ENCODE assay signal across 15 cellular contexts in the genomic region with DNA sequence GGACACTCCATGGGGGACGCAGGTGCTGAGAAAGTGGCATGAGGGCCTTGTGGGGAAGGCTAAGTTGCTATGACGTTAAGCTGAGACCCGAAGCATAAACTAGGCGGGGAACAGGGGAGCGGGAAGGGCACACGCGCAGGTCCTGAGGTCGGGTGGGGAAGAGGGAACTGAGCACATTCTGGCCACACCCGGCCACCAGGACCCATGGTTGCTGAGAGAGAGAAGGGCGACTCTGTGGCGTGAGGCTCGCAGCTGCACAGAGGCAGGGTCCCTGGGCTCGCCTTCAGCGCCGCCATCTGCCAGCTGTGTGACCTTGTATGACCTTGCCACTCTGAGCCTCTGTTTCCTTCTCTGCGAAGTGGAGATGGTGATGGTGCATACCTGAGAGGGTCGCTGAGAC.
DNase-seq lines count a peak whose midpoint lies in the region; FAIRE-seq and TF ChIP-seq lines count a peak whose summit lies in the region.
"Had no signal": no experiment of that assay in that cellular context is flagged by ENCODE, and none has a peak within 500 bp of the region (broad histone marks: within the 10 kb centered on the region; RNA-seq: fewer than 3 reads in every experiment).

No MANE protein-coding gene starts in this region.

- DNase-seq in NOMO-1 treated with DMSO at 0.1 percent for 48 hours (lab: John Stamatoyannopoulos, UW; ENCODE audit: unreplicated experiment) (peak; percentile 20), NOMO-1 (lab: John Stamatoyannopoulos, UW; ENCODE audit: unreplicated experiment in 2 of 2) (no peak), MV-4-11 (lab: John Stamatoyannopoulos, UW) (peak; percentile 40), H1 (ENCODE audit: low read depth in 1 of 2, low spot score in 2 of 2) (no peak), RWPE1 (ENCODE audit: low spot score) (no peak), NCI-H69 (lab: John Stamatoyannopoulos, UW) (no peak), uterus (no peak)
- DNase-seq: 8988T; AML-193; CD4-positive, CD25-positive, alpha-beta regulatory T cell; DMS 273 treated with DMSO at 0.1 percent for 48 hours; GOT3; IMR-90; KG1 had no signal

- no peak overlapping the region for H3K4ac ChIP-seq in H1 (replicated peaks; ENCODE audit: insufficient read length, low read depth, low read length)

- H2BK12ac ChIP-seq in H1 (ENCODE audit: low read depth, low read length): no peak overlapping the region

- 92% methylated on average over 17 of the region's 17 CpGs; no CpG with 5 or more reads in 1 of the 2 experiments for WGBS in H1 (ENCODE audit: extremely low coverage in 1 of 2, insufficient coverage in 1 of 2, insufficient read length in 1 of 2, insufficient replicate concordance in 2 of 2, low coverage in 1 of 2, low lambda C conversion rate in 2 of 2, missing lambda C conversion rate in 1 of 2), 2 experiments

- no peak overlapping the region for H3K56ac ChIP-seq in H1 (replicated peaks; ENCODE audit: insufficient read length, low read depth, low read length)

- TF ChIP-seq CTCF in H1 (IDR thresholded peaks at IDR 0.05; ENCODE audit: control extremely low read depth in 1 of 3, insufficient read depth in 1 of 3, low read depth in 1 of 3, low read length in 3 of 3) (no peak), RWPE1 (conservative IDR thresholded peaks at IDR 0.05; ENCODE audit: low read depth) (no peak), uterus (IDR thresholded peaks at IDR 0.05) (no peak)

- no peak overlapping the region for H4K5ac ChIP-seq in H1 (ENCODE audit: insufficient read length, low read depth, low read length)

- no peak overlapping the region for H2BK20ac ChIP-seq in H1 (ENCODE audit: low read length)

- intact Hi-C loops in uterus (cut with DNase I; ENCODE audit: low total_unique reads): no loop called here

- no peak overlapping the region for H3K4me3 ChIP-seq in H1 (ENCODE audit: extremely low read depth in 1 of 4, insufficient read depth in 2 of 4, low read depth in 3 of 4, low read length in 4 of 4)
- no peak overlapping the region for H3K4me3 ChIP-seq in uterus
- H3K4me3 ChIP-seq: BLaER1 had no signal

- no peak overlapping the region for H2AFZ ChIP-seq in H1 (ENCODE audit: low read length)

- H3K9ac ChIP-seq in H1 (replicated peaks in 1 of 4; ENCODE audit: extremely low read depth in 1 of 4, low read depth in 3 of 4, low read length in 3 of 4): no peak overlapping the region
- H3K9ac ChIP-seq: BLaER1 had no signal

- H4K91ac ChIP-seq in H1 (replicated peaks; ENCODE audit: insufficient read length, low read length): peak overlapping the region; percentile 25

- no peak overlapping the region for H2BK5ac ChIP-seq in H1 (ENCODE audit: low read depth, low read length)

- H3K4me2 ChIP-seq in H1 (ENCODE audit: insufficient read depth in 1 of 2, low read depth in 2 of 2, low read length in 2 of 2): no peak overlapping the region
- H3K4me2 ChIP-seq: BLaER1 had no signal

- CTCF ChIA-PET in H1 (lab: Charles Lee; ENCODE audit: partially characterized antibody) (interaction anchor here (1.2 to 1.6 kb wide), 4 partner anchors 42 to 118 kb away, joined by 3 to 7 read pairs (median 4); no protein-coding TSS in a partner anchor), RWPE1 (lab: Yijun Ruan, JAX) (no interaction called here)

- H3K9me3 ChIP-seq in H1 (ENCODE audit: insufficient read depth in 2 of 2, low read depth in 1 of 2, low read length in 1 of 2): no peaks in the 10 kb centered on the region
- H3K9me3 ChIP-seq in uterus: no peaks in the 10 kb centered on the region
- H3K9me3 ChIP-seq: BLaER1 had no signal

- no peaks in the 10 kb centered on the region for H3K79me1 ChIP-seq in H1 (ENCODE audit: low read depth, low read length)

- peaks cover 6 to 10% of the 10 kb centered on the region in 2 experiments for H4K20me1 ChIP-seq in H1 (replicated peaks in 1 of 2; ENCODE audit: control insufficient read depth in 1 of 2, insufficient read depth in 2 of 2, low read length in 2 of 2)
- H4K20me1 ChIP-seq: BLaER1 had no signal

- no peak for TF ChIP-seq POLR2A in H1 (IDR thresholded peaks at IDR 0.05; ENCODE audit: control extremely low read depth in 1 of 2, low read depth in 2 of 2, low read length in 2 of 2)
- TF ChIP-seq POLR2A in uterus (IDR thresholded peaks at IDR 0.05): no peak

- H3K4me1 ChIP-seq in H1 (replicated peaks in 1 of 4; ENCODE audit: control insufficient read depth in 3 of 4, insufficient read depth in 4 of 4, low read length in 3 of 4): no peaks in the 10 kb centered on the region; a peak in 4 of 7 replicates
- no peaks in the 10 kb centered on the region for H3K4me1 ChIP-seq in uterus
- H3K4me1 ChIP-seq: BLaER1 had no signal

- peak overlapping the region; percentile 74; the same call in 1 of the 2 replicates for H4K8ac ChIP-seq in H1 (ENCODE audit: extremely low read depth, insufficient read depth, low read length)

- H3K23me2 ChIP-seq in H1 (ENCODE audit: low read depth, low read length): no peaks in the 10 kb centered on the region

- no peak overlapping the region for H2AK5ac ChIP-seq in H1 (ENCODE audit: low read depth, low read length)

- TF ChIP-seq RAD21 in H1 (IDR thresholded peaks at IDR 0.05 in 1 of 2, conservative IDR thresholded peaks at IDR 0.05 in 1 of 2; ENCODE audit: low read depth in 2 of 2, low read length in 2 of 2): no peak

- H3K36me3 ChIP-seq in H1 (ENCODE audit: control insufficient read depth in 2 of 4, insufficient read depth in 4 of 4, low read length in 3 of 4) (no peaks in the 10 kb centered on the region), uterus (no peaks in the 10 kb centered on the region)
- H3K36me3 ChIP-seq: BLaER1 had no signal

- no peaks in the 10 kb centered on the region for H3K79me2 ChIP-seq in H1 (ENCODE audit: control insufficient read depth in 1 of 2, insufficient read depth in 2 of 2, low read length in 2 of 2)

- no peaks in the 10 kb centered on the region; a peak in 1 of 7 replicates for H3K27me3 ChIP-seq in H1 (replicated peaks in 1 of 4; ENCODE audit: control insufficient read depth in 3 of 4, extremely low read depth in 1 of 4, insufficient read depth in 3 of 4, low read length in 3 of 4)
- no peaks in the 10 kb centered on the region for H3K27me3 ChIP-seq in uterus

- POLR2A ChIA-PET in H1 (lab: Charles Lee; ENCODE audit: partially characterized antibody) (interaction anchor here (0.7 kb wide), 1 partner anchor 12 kb away, joined by 3 read pairs; no protein-coding TSS in a partner anchor), RWPE1 (lab: Yijun Ruan, JAX; ENCODE audit: low non-redundant PET) (no interaction called here)

- FAIRE-seq in H1 (lab: Jason Lieb, UNC): no peak

- no peak overlapping the region for H3K14ac ChIP-seq in H1 (ENCODE audit: insufficient read length)

- H3K18ac ChIP-seq in H1 (ENCODE audit: extremely low read depth, low read length): no peak overlapping the region

- H3K23ac ChIP-seq in H1 (ENCODE audit: insufficient read length): no peak overlapping the region

- H2BK15ac ChIP-seq in H1 (ENCODE audit: low read length): no peak overlapping the region

- H2BK120ac ChIP-seq in H1 (replicated peaks; ENCODE audit: low read depth, low read length): no peak overlapping the region

- H3K27ac ChIP-seq in H1 (ENCODE audit: low read depth, low read length): no peak overlapping the region
- H3K27ac ChIP-seq in RWPE1: no peak overlapping the region
- no peak overlapping the region for H3K27ac ChIP-seq in uterus
- H3K27ac ChIP-seq: BLaER1 had no signal

- TF ChIP-seq EP300 in H1 (IDR thresholded peaks at IDR 0.05; ENCODE audit: borderline replicate concordance in 1 of 2, low read depth in 2 of 2, low read length in 2 of 2): no peak

TF ChIP-seq in H1, 55 proteins besides CTCF, POLR2A, EP300 and RAD21 (continues in another document):
- TF ChIP-seq RXRA (IDR thresholded peaks at IDR 0.05; ENCODE audit: insufficient read depth, low read depth, low read length): no peak
- TF ChIP-seq CREB1 (IDR thresholded peaks at IDR 0.05): no peak
- TF ChIP-seq SP4 (IDR thresholded peaks at IDR 0.05; ENCODE audit: low read length): no peak
- TF ChIP-seq HDAC2 (IDR thresholded peaks at IDR 0.05; ENCODE audit: borderline replicate concordance in 1 of 2, low read depth in 2 of 2, low read length in 2 of 2): no peak
- no peak for TF ChIP-seq KDM5A (IDR thresholded peaks at IDR 0.05; ENCODE audit: low read length)
- no peak for TF ChIP-seq SRF (IDR thresholded peaks at IDR 0.05; ENCODE audit: low read depth, low read length)
- no peak for TF ChIP-seq SP1 (IDR thresholded peaks at IDR 0.05; ENCODE audit: low read depth, low read length)
- TF ChIP-seq RFX5 (IDR thresholded peaks at IDR 0.05; ENCODE audit: borderline replicate concordance, low read depth, low read length): no peak

Comparison
In these comparisons a context has a peak if more than half of its experiments do, and no peak if none do; other contexts are left out.
1. DNase-seq: peak in NOMO-1 treated with DMSO at 0.1 percent for 48 hours (single experiment) and MV-4-11 (single experiment); none in NOMO-1 (0 of 2), H1 (0 of 2), RWPE1 (single experiment), NCI-H69 (single experiment) and uterus (0 of 2).